ENCODE assay signal across 19 cellular contexts in genomic region chr6:67411036-67411435, GRCh38.
"Had no signal": no experiment of that assay in that cellular context is flagged by ENCODE, and none has a peak within 500 bp of the region (broad histone marks: within the 10 kb centered on the region; RNA-seq: fewer than 3 reads in every experiment).

No MANE protein-coding gene starts in this region.

- H3K36me3 ChIP-seq: breast epithelium, left lung, sigmoid colon had no signal

- H3K9me3 ChIP-seq: breast epithelium, sigmoid colon, testis had no signal

- H3K4me1 ChIP-seq: breast epithelium, left lung, sigmoid colon, testis had no signal

- H3K27me3 ChIP-seq: breast epithelium, left lung, sigmoid colon, testis had no signal

- H3K27ac ChIP-seq: breast epithelium, left lung, sigmoid colon, testis had no signal

- ATAC-seq: activated naive CD8-positive, alpha-beta T cell treated with anti-CD3 and anti-CD28 coated beads, Interleukin-2, amount 50 U/mL, for 24 hours; activated T-cell treated with anti-CD3 and anti-CD28 coated beads, Interleukin-2, amount 50 U/mL, for 4 hours; left lung; stimulated activated memory B cell treated with anti-CD40 and anti-IgM and Interleukin-4, amounts not matched to agents 10 μg/mL and 1 μg/mL and 100 μg/mL, for 72 hours; T-cell had no signal

- DNase-seq: activated CD4-positive, alpha-beta T cell treated with anti-CD3 and anti-CD28 coated beads, Interleukin-2, amount 10 ng/mL, durations not matched to agents 7 days and 5 days; activated CD4-positive, CD25-positive, alpha-beta regulatory T cell; activated CD8-positive, alpha-beta memory T cell treated with anti-CD3 and anti-CD28 coated beads, Interleukin-2, amount 50 U/mL, for 4 hours; activated naive CD4-positive, alpha-beta T cell treated with anti-CD3 and anti-CD28 coated beads, Interleukin-2, amount 10 ng/mL, durations not matched to agents 7 days and 5 days; activated naive CD8-positive, alpha-beta T cell treated with anti-CD3 and anti-CD28 coated beads, Interleukin-2, amount 50 U/mL, for 24 hours; activated T-cell treated with anti-CD3 and anti-CD28 coated beads, Interleukin-2, amount 50 U/mL, for 4 hours; anterior cingulate cortex; cerebellar nuclear complex; effector memory CD4-positive, alpha-beta T cell; hippocampal formation; islet precursor cell; left lung; nucleus accumbens; sigmoid colon; stimulated activated CD4-positive, alpha-beta T cell treated with anti-CD3 and anti-CD28 coated beads, Interleukin-4, amount 100 ng/mL, for 4 hours; T-cell; testis had no signal

- H3K4me3 ChIP-seq: breast epithelium, left lung, sigmoid colon, testis had no signal
